Comparison of ENCODE assay signal across 24 cellular contexts in genomic region chr3:172816281-172816680, GRCh38.
"Had no signal": no experiment of that assay in that cellular context is flagged by ENCODE, and none has a peak within 500 bp of the region (broad histone marks: within the 10 kb centered on the region; RNA-seq: fewer than 3 reads in every experiment).

No MANE protein-coding gene starts in this region.

- H3K9me3 ChIP-seq: ovary, psoas muscle, right lobe of liver, sigmoid colon, stomach, thoracic aorta, thyroid gland, tibial nerve, upper lobe of left lung, vagina had no signal

- H3K79me2 ChIP-seq: parathyroid adenoma had no signal

- H3K36me3 ChIP-seq: ovary, right lobe of liver, sigmoid colon, thoracic aorta, thyroid gland, tibial nerve, vagina had no signal

- H3K9ac ChIP-seq: parathyroid adenoma had no signal

- H3K4me3 ChIP-seq: ovary, psoas muscle, right lobe of liver, sigmoid colon, stomach, thoracic aorta, thyroid gland, tibial nerve, upper lobe of left lung, vagina had no signal

- H2AFZ ChIP-seq: parathyroid adenoma had no signal

- H3K27me3 ChIP-seq: ovary, right lobe of liver, sigmoid colon, stomach, thyroid gland, tibial nerve, upper lobe of left lung, vagina had no signal

- ATAC-seq: naive thymus-derived CD4-positive, alpha-beta T cell; natural killer cell; psoas muscle; right lobe of liver; stimulated activated effector memory CD8-positive, alpha-beta T cell treated with anti-CD3 and anti-CD28 coated beads, Interleukin-12 subunit alpha, Interleukin-12 subunit beta, amount 100 ng/mL, for 72 hours; stimulated activated naive B cell treated with anti-CD40 and anti-IgM and Interleukin-4, amounts not matched to agents 10 μg/mL and 1 μg/mL and 100 μg/mL, for 72 hours had no signal

- H3K27ac ChIP-seq: ovary, parathyroid adenoma, psoas muscle, right lobe of liver, sigmoid colon, stomach, thoracic aorta, thyroid gland, tibial nerve, upper lobe of left lung, vagina had no signal

- DNase-seq: naive thymus-derived CD4-positive, alpha-beta T cell; natural killer cell; occipital lobe; ovary; posterior cingulate gyrus; psoas muscle; right lobe of liver; sigmoid colon; small intestine; stimulated activated CD4-positive, alpha-beta T cell treated with anti-CD3 and anti-CD28 coated beads, Interleukin-15, amount 100 ng/mL, for 24 hours; stimulated activated CD4-positive, alpha-beta T cell treated with anti-CD3 and anti-CD28 coated beads, Interleukin-2, amount 100 ng/mL, for 24 hours; stimulated activated CD4-positive, alpha-beta T cell treated with anti-CD3 and anti-CD28 coated beads, Interleukin-2, amount 100 ng/mL, for 48 hours; stimulated activated CD4-positive, alpha-beta T cell treated with anti-CD3 and anti-CD28 coated beads, Interleukin-4, amount 100 ng/mL, for 24 hours; stimulated activated naive B cell treated with anti-CD40 and anti-IgM and Interleukin-4, amounts not matched to agents 10 μg/mL and 1 μg/mL and 100 μg/mL, for 72 hours; stimulated activated naive CD4-positive, alpha-beta T cell treated with Interleukin-2 at 50 U/mL for 16 hours; stomach; thyroid gland; trophoblast cell; upper lobe of left lung had no signal

- H3K4me1 ChIP-seq: parathyroid adenoma, psoas muscle, right lobe of liver, sigmoid colon, stomach, thyroid gland, tibial nerve, upper lobe of left lung, vagina had no signal
